In the genomic region with DNA sequence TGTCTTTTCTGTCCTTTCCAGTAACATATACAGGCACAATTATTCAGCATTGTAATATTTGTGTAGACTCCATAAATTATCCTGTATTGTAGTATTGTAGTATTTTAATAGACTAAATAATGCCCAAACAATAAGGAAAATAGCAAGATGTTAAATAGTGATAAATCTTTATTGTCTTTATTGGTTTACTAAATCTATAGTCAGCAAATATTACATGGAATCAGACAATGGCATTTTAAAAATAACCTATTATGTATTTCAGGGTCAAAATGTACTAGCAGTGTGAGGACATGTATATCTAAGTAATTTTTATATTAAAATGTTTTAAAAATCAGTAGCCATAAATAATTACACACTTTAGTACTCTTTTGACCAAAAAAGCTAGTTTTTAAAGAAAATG, we compare ENCODE assay signal across 26 cellular contexts.
DNase-seq lines count a peak whose midpoint lies in the region; ATAC-seq, FAIRE-seq and TF ChIP-seq lines count a peak whose summit lies in the region.
"Had no signal": no experiment of that assay in that cellular context is flagged by ENCODE, and none has a peak within 500 bp of the region (broad histone marks: within the 10 kb centered on the region; RNA-seq: fewer than 3 reads in every experiment).

No MANE protein-coding gene starts in this region.

- no peak overlapping the region for H3K9ac ChIP-seq in K562 (ENCODE audit: insufficient read depth in 1 of 2, low read depth in 2 of 2, low read length in 2 of 2)
- H3K9ac ChIP-seq: BLaER1 treated with 17β-estradiol and CSF1 and Interleukin-3, amounts not matched to agents 10 nM and 100 nM had no signal

- POLR2A ChIA-PET in A549 (lab: Yijun Ruan, JAX), result no interaction called here
- POLR2A ChIA-PET in K562 (lab: Yijun Ruan, JAX), result no interaction called here

- no TSS peak for BruUV-seq in K562 (replicated peaks; lab: Mats Ljungman, UMichigan)

- no peaks in the 10 kb centered on the region for H3K79me2 ChIP-seq in K562 (ENCODE audit: control insufficient read depth, insufficient read depth, low read length)

- no peaks in the 10 kb centered on the region for H4K20me1 ChIP-seq in K562 (replicated peaks; ENCODE audit: control insufficient read depth, insufficient read depth, low read length)
- H4K20me1 ChIP-seq: BLaER1 treated with 17β-estradiol and CSF1 and Interleukin-3, amounts not matched to agents 10 nM and 100 nM had no signal

- CTCF ChIA-PET in A549 (lab: Yijun Ruan, JAX), result no interaction called here
- CTCF ChIA-PET in K562 (lab: Yijun Ruan, JAX; ENCODE audit: low intra/inter-chr PET ratio), result no interaction called here

- ATAC-seq in A549 (no peak), K562 (no peak), pancreas (no peak), right cardiac atrium (no peak)
- ATAC-seq: CD8-positive, alpha-beta T cell; GM12878 had no signal

- FAIRE-seq in A549 (lab: Jason Lieb, UNC) (no peak), D721Med (lab: Jason Lieb, UNC) (peak; percentile 74), K562 (lab: Jason Lieb, UNC) (no peak), pancreas (lab: Jason Lieb, UNC) (peak; percentile 39)
- FAIRE-seq: A204.1, GM12878, GM12892, GM18507 had no signal

- no peaks in the 10 kb centered on the region for H3K36me3 ChIP-seq in K562 (ENCODE audit: control insufficient read depth, insufficient read depth, low read length)
- no peaks in the 10 kb centered on the region for H3K36me3 ChIP-seq in pancreas
- H3K36me3 ChIP-seq: BLaER1 treated with 17β-estradiol and CSF1 and Interleukin-3, amounts not matched to agents 10 nM and 100 nM had no signal

- intact Hi-C loops in K562 (cut with micrococcal nuclease), result no loop called here
- intact Hi-C loops in pancreas (cut with DNase I), result no loop called here
- intact Hi-C loops in right cardiac atrium (cut with DNase I), result no loop called here

- peaks cover 11% of the 10 kb centered on the region for H3K4me1 ChIP-seq in A549
- no peaks in the 10 kb centered on the region for H3K4me1 ChIP-seq in K562 (replicated peaks in 1 of 2; ENCODE audit: control insufficient read depth in 2 of 2, insufficient read depth in 2 of 2, low read length in 2 of 2)
- no peaks in the 10 kb centered on the region for H3K4me1 ChIP-seq in pancreas
- no peaks in the 10 kb centered on the region for H3K4me1 ChIP-seq in right cardiac atrium (ENCODE audit: control insufficient read depth, insufficient read depth, low read length)
- H3K4me1 ChIP-seq: BLaER1 treated with 17β-estradiol and CSF1 and Interleukin-3, amounts not matched to agents 10 nM and 100 nM; Caco-2 had no signal

- no peak overlapping the region for H2AFZ ChIP-seq in K562 (ENCODE audit: low read depth, low read length)

- no peaks in the 10 kb centered on the region for H3K9me1 ChIP-seq in K562 (ENCODE audit: control insufficient read depth, insufficient read depth, low read length)

- no peaks in the 10 kb centered on the region for H3K9me3 ChIP-seq in A549
- no peaks in the 10 kb centered on the region for H3K9me3 ChIP-seq in K562 (replicated peaks; ENCODE audit: control insufficient read depth, insufficient read depth, low read depth, low read length)
- H3K9me3 ChIP-seq in pancreas, result no peaks in the 10 kb centered on the region
- H3K9me3 ChIP-seq in right cardiac atrium (ENCODE audit: control insufficient read depth, low read length), result no peaks in the 10 kb centered on the region
- H3K9me3 ChIP-seq: BLaER1 treated with 17β-estradiol and CSF1 and Interleukin-3, amounts not matched to agents 10 nM and 100 nM; Caco-2 had no signal

- H3K27me3 ChIP-seq in K562 (ENCODE audit: control insufficient read depth in 2 of 2, insufficient read depth in 2 of 2, low read length in 2 of 2) (no peaks in the 10 kb centered on the region), pancreas (no peaks in the 10 kb centered on the region), right cardiac atrium (ENCODE audit: control insufficient read depth, insufficient read depth) (no peaks in the 10 kb centered on the region)
- H3K27me3 ChIP-seq: BLaER1 treated with 17β-estradiol and CSF1 and Interleukin-3, amounts not matched to agents 10 nM and 100 nM had no signal

- TF ChIP-seq EP300 in A549 (IDR thresholded peaks at IDR 0.05) (no peak), K562 (IDR thresholded peaks at IDR 0.05; ENCODE audit: low read length) (no peak)

- in situ Hi-C loops in K562 (cut with MboI), result no loop called here

- TF ChIP-seq POLR2A in A549 (IDR thresholded peaks at IDR 0.05; ENCODE audit: low read length) (no peak), K562 (conservative IDR thresholded peaks at IDR 0.05) (no peak)

- no peak for DNase-seq in A549 (ENCODE audit: low read depth in 1 of 2, low spot score in 1 of 2)
- DNase-seq in D721Med (ENCODE audit: insufficient read length, low spot score), result no peak
- no peak for DNase-seq in K562 (ENCODE audit: extremely low read depth in 1 of 4, low spot score in 3 of 4)
- no peak for DNase-seq in pancreas
- DNase-seq in HT-29 (ENCODE audit: low spot score), result no peak
- no peak for DNase-seq in GOT3 (lab: John Stamatoyannopoulos, UW)
- DNase-seq in right cardiac atrium, result no peak
- DNase-seq: 8988T; AML-193; Caco-2; Calu3; CD4-positive, alpha-beta T cell; CD8-positive, alpha-beta T cell; DMS 273 treated with DMSO at 0.1 percent for 48 hours; DMS153; DMS53; DMS79; DND-41; EL; GDM1 had no signal

- TF ChIP-seq CTCF in A549 (IDR thresholded peaks at IDR 0.05) (no peak), D721Med (IDR thresholded peaks at IDR 0.05; ENCODE audit: insufficient read depth, missing control alignments) (no peak), K562 (IDR thresholded peaks at IDR 0.05 in 2 of 3, conservative IDR thresholded peaks at IDR 0.05 in 1 of 3; ENCODE audit: insufficient read depth in 2 of 3, low read depth in 1 of 3, low read length in 3 of 3) (no peak), pancreas (IDR thresholded peaks at IDR 0.05) (no peak)

- no peak overlapping the region for H3K4me3 ChIP-seq in A549
- no peak overlapping the region for H3K4me3 ChIP-seq in K562
- H3K4me3 ChIP-seq in pancreas, result no peak overlapping the region
- H3K4me3 ChIP-seq in right cardiac atrium (ENCODE audit: low read length), result no peak overlapping the region
- H3K4me3 ChIP-seq: BLaER1 treated with 17β-estradiol and CSF1 and Interleukin-3, amounts not matched to agents 10 nM and 100 nM; GM12878 had no signal

- no peak overlapping the region for H3K27ac ChIP-seq in A549
- no peak overlapping the region for H3K27ac ChIP-seq in K562 (ENCODE audit: extremely low read depth, low read depth, low read length)
- no peak overlapping the region for H3K27ac ChIP-seq in pancreas
- no peak overlapping the region for H3K27ac ChIP-seq in right cardiac atrium (ENCODE audit: low read length)
- H3K27ac ChIP-seq: BLaER1 treated with 17β-estradiol and CSF1 and Interleukin-3, amounts not matched to agents 10 nM and 100 nM; C4-2B had no signal

- TF ChIP-seq RAD21 in A549 (conservative IDR thresholded peaks at IDR 0.05 in 1 of 2, IDR thresholded peaks at IDR 0.05 in 1 of 2) (no peak), K562 (CRISPR knock-in tag; conservative IDR thresholded peaks at IDR 0.05 in 1 of 2, IDR thresholded peaks at IDR 0.05 in 1 of 2) (no peak)

- no peak overlapping the region for H3K4me2 ChIP-seq in A549
- no peak overlapping the region for H3K4me2 ChIP-seq in K562 (ENCODE audit: insufficient read depth, low read length)
- H3K4me2 ChIP-seq: BLaER1 treated with 17β-estradiol and CSF1 and Interleukin-3, amounts not matched to agents 10 nM and 100 nM had no signal

TF ChIP-seq in A549, 52 proteins besides CTCF, POLR2A, EP300 and RAD21:
- no peak for TF ChIP-seq HEYL (CRISPR knock-in tag; IDR thresholded peaks at IDR 0.05)
- peak; percentile 31 for TF ChIP-seq MAFK (IDR thresholded peaks at IDR 0.05; ENCODE audit: partially characterized antibody)

TF ChIP-seq in K562, 482 proteins besides CTCF, POLR2A, EP300 and RAD21 (continues in another document):
- TF ChIP-seq ZNF316 (IDR thresholded peaks at IDR 0.05) (peak; percentile 65), C11orf30 (IDR thresholded peaks at IDR 0.05; ENCODE audit: low read depth) (peak; percentile 40; the same call in 1 of the 2 replicates), RREB1 (CRISPR knock-in tag; IDR thresholded peaks at IDR 0.05) (no peak), ELF2 (CRISPR knock-in tag; IDR thresholded peaks at IDR 0.05) (no peak), MAFG (tag; conservative IDR thresholded peaks at IDR 0.05) (0 out of 2 replicates have a peak, but pooled peaks have one; percentile 26)

Comparison
In these comparisons a context has a peak if more than half of its experiments do, and no peak if none do; other contexts are left out.
1. Of the 35 proteins assayed by ChIP-seq in both K562 and A549: peak only in K562: none; only in A549: MAFK; in both: none; in neither: 34.